In genomic region chr1:24353292-24353891, GRCh38 we compare ENCODE assay signal across 21 cellular contexts. TPM values are rescaled to one million over a fixed set of nuclear protein-coding genes. Genes with fewer than 3 reads are reported as not detected.
DNase-seq lines count a peak whose midpoint lies in the region; ATAC-seq, FAIRE-seq and TF ChIP-seq lines count a peak whose summit lies in the region.
"Had no signal": no experiment of that assay in that cellular context is flagged by ENCODE, and none has a peak within 500 bp of the region (broad histone marks: within the 10 kb centered on the region; RNA-seq: fewer than 3 reads in every experiment).

No MANE protein-coding gene starts in this region.

- BruUV-seq in IMR-90 (replicated peaks; lab: Mats Ljungman, UMichigan): no TSS peak

- CTCF ChIA-PET in IMR-90 (lab: Yijun Ruan, JAX) (no interaction called here), H1 (lab: Charles Lee; ENCODE audit: partially characterized antibody) (interaction anchor here (0.8 to 2.2 kb wide), 4 partner anchors 10 to 154 kb away, joined by 3 to 7 read pairs (median 4); no protein-coding TSS in a partner anchor)
- CTCF ChIA-PET in activated CD8-positive, alpha-beta memory T cell treated with anti-CD3 and anti-CD28 coated beads, Interleukin-2, amount 10 ng/mL, durations not matched to agents 7 days and 5 days (lab: Charles Lee): no interaction called here

- no peak overlapping the region for H2AFZ ChIP-seq in IMR-90 (replicated peaks; ENCODE audit: low read length, poor library complexity)
- no peak overlapping the region for H2AFZ ChIP-seq in H1 (ENCODE audit: low read length)
- H2AFZ ChIP-seq: GM23338 had no signal

- no peaks in the 10 kb centered on the region for H3K9me3 ChIP-seq in IMR-90 (ENCODE audit: control insufficient read depth, insufficient read depth, low read length)
- H3K9me3 ChIP-seq in H1 (ENCODE audit: insufficient read depth in 2 of 2, low read depth in 1 of 2, low read length in 1 of 2): no peaks in the 10 kb centered on the region
- H3K9me3 ChIP-seq: BE2C; BLaER1 treated with 17β-estradiol and CSF1 and Interleukin-3, amounts not matched to agents 10 nM and 100 nM; HAP-1 had no signal

- H4K91ac ChIP-seq in IMR-90 (ENCODE audit: insufficient read depth, low read depth, low read length) (no peak overlapping the region), H1 (replicated peaks; ENCODE audit: insufficient read length, low read length) (no peak overlapping the region)

- peaks cover 8% of the 10 kb centered on the region for H3K4me1 ChIP-seq in IMR-90 (ENCODE audit: control insufficient read depth, insufficient read depth, low read length)
- H3K4me1 ChIP-seq in H1 (replicated peaks in 1 of 4; ENCODE audit: control insufficient read depth in 3 of 4, insufficient read depth in 4 of 4, low read length in 3 of 4): no peaks in the 10 kb centered on the region
- H3K4me1 ChIP-seq: BE2C, HAP-1 had no signal

- no peak for TF ChIP-seq RAD21 in IMR-90 (IDR thresholded peaks at IDR 0.05; ENCODE audit: low read length)
- TF ChIP-seq RAD21 in H1 (IDR thresholded peaks at IDR 0.05 in 1 of 2, conservative IDR thresholded peaks at IDR 0.05 in 1 of 2; ENCODE audit: low read depth in 2 of 2, low read length in 2 of 2): no peak

- H2BK20ac ChIP-seq in IMR-90 (ENCODE audit: low read depth, low read length) (no peak overlapping the region), H1 (ENCODE audit: low read length) (no peak overlapping the region)

- 0 out of 2 replicates have a peak overlapping the region, but pooled peaks have one; percentile 27 for H2BK12ac ChIP-seq in H1 (ENCODE audit: low read depth, low read length)

- ATAC-seq in IMR-90 (ENCODE audit: low read depth): no peak
- ATAC-seq in activated CD8-positive, alpha-beta memory T cell treated with anti-CD3 and anti-CD28 coated beads, Interleukin-2, amount 10 ng/mL, durations not matched to agents 7 days and 5 days: no peak
- ATAC-seq: GM23338 had no signal

- H4K5ac ChIP-seq in IMR-90 (ENCODE audit: low read depth, low read length) (no peak overlapping the region), H1 (ENCODE audit: insufficient read length, low read depth, low read length) (no peak overlapping the region)

- peak; percentile 62 for FAIRE-seq in GM12891 (lab: Jason Lieb, UNC)
- no peak for FAIRE-seq in H1 (lab: Jason Lieb, UNC)
- FAIRE-seq: A204.1, D721Med, GM18507, H54 had no signal

- no peak overlapping the region for H2BK15ac ChIP-seq in IMR-90 (ENCODE audit: low read depth, low read length)
- H2BK15ac ChIP-seq in H1 (ENCODE audit: low read length): no peak overlapping the region

- H3K36me3 ChIP-seq in IMR-90 (ENCODE audit: control insufficient read depth, insufficient read depth, low read length) (peaks cover 2% of the 10 kb centered on the region; the same call in 1 of the 2 replicates), H1 (ENCODE audit: control insufficient read depth in 2 of 4, insufficient read depth in 4 of 4, low read length in 3 of 4) (peaks cover 0 to 2% (median 1%) of the 10 kb centered on the region in 4 experiments; a peak in 1 of 8 replicates), brain microvascular endothelial cell (replicated peaks) (no peaks in the 10 kb centered on the region)
- H3K36me3 ChIP-seq: BE2C; BLaER1 treated with 17β-estradiol and CSF1 and Interleukin-3, amounts not matched to agents 10 nM and 100 nM; HAP-1 had no signal

- no peak overlapping the region for H2AK9ac ChIP-seq in IMR-90 (replicated peaks; ENCODE audit: low read depth, low read length, poor library complexity)

- 100% methylated on average over 2 of the region's 4 CpGs; no CpG with 5 or more reads in 1 of the 2 experiments for whole genome bisulfite sequencing in IMR-90 (ENCODE audit: extremely low coverage in 2 of 2, insufficient read length in 1 of 2), 2 experiments
- WGBS in H1 (ENCODE audit: extremely low coverage in 1 of 2, insufficient coverage in 1 of 2, insufficient read length in 1 of 2, insufficient replicate concordance in 2 of 2, low coverage in 1 of 2, low lambda C conversion rate in 2 of 2, missing lambda C conversion rate in 1 of 2), 2 experiments: 89% methylated on average over 3 of the region's 4 CpGs; no CpG with 5 or more reads in 1 of the 2 experiments
- whole genome bisulfite sequencing in lower leg skin, 2 donors: 99% methylated on average over 4 of the region's 4 CpGs

- intact Hi-C loops in IMR-90 (cut with micrococcal nuclease) (no loop called here), lower leg skin (cut with DNase I; ENCODE audit: low total_unique reads) (no loop called here)

- H3K4me3 ChIP-seq in IMR-90 (ENCODE audit: insufficient read depth, low read depth, low read length) (no peak overlapping the region), H1 (ENCODE audit: extremely low read depth in 1 of 4, insufficient read depth in 2 of 4, low read depth in 3 of 4, low read length in 4 of 4) (no peak overlapping the region), lower leg skin (ENCODE audit: low read depth, poor library complexity, severe bottlenecking) (no peak overlapping the region), brain microvascular endothelial cell (ENCODE audit: low read depth, low read length) (no peak overlapping the region)
- H3K4me3 ChIP-seq: BLaER1 treated with 17β-estradiol and CSF1 and Interleukin-3, amounts not matched to agents 10 nM and 100 nM; GM23338; HAP-1 had no signal

- H3K36me3 Mint-ChIP-seq in activated CD8-positive, alpha-beta memory T cell treated with anti-CD3 and anti-CD28 coated beads, Interleukin-2, amount 10 ng/mL, durations not matched to agents 7 days and 5 days: no peaks in the 10 kb centered on the region

- H3K56ac ChIP-seq in IMR-90 (ENCODE audit: extremely low read depth, insufficient read depth, low read length) (no peak overlapping the region), H1 (replicated peaks; ENCODE audit: insufficient read length, low read depth, low read length) (no peak overlapping the region)

- no peak overlapping the region for H3K23ac ChIP-seq in IMR-90 (ENCODE audit: low read depth, low read length)
- H3K23ac ChIP-seq in H1 (ENCODE audit: insufficient read length): no peak overlapping the region

- TF ChIP-seq CTCF in IMR-90 (conservative IDR thresholded peaks at IDR 0.05; ENCODE audit: low read depth, low read length) (no peak), H1 (IDR thresholded peaks at IDR 0.05; ENCODE audit: control extremely low read depth in 1 of 3, insufficient read depth in 1 of 3, low read depth in 1 of 3, low read length in 3 of 3) (no peak), lower leg skin (IDR thresholded peaks at IDR 0.05) (no peak), brain microvascular endothelial cell (IDR thresholded peaks at IDR 0.05; ENCODE audit: low read depth, low read length, missing control alignments) (no peak)

- H4K20me1 ChIP-seq in IMR-90 (ENCODE audit: insufficient read depth, low read length): 0 out of 2 replicates have a peak, but pooled peaks cover 5% of the 10 kb centered on the region
- no peaks in the 10 kb centered on the region for H4K20me1 ChIP-seq in H1 (replicated peaks in 1 of 2; ENCODE audit: control insufficient read depth in 1 of 2, insufficient read depth in 2 of 2, low read length in 2 of 2)
- H4K20me1 ChIP-seq: BLaER1 treated with 17β-estradiol and CSF1 and Interleukin-3, amounts not matched to agents 10 nM and 100 nM had no signal

- POLR2A ChIA-PET in IMR-90 (lab: Charles Lee; ENCODE audit: unreplicated experiment): no interaction called here
- POLR2A ChIA-PET in H1 (lab: Charles Lee; ENCODE audit: partially characterized antibody): no interaction called here

- TF ChIP-seq POLR2A in GM12891 (IDR thresholded peaks at IDR 0.05; ENCODE audit: low read depth, low read length) (no peak), IMR-90 (IDR thresholded peaks at IDR 0.05; ENCODE audit: low read depth, low read length) (no peak), H1 (IDR thresholded peaks at IDR 0.05; ENCODE audit: control extremely low read depth in 1 of 2, low read depth in 2 of 2, low read length in 2 of 2) (no peak), lower leg skin (IDR thresholded peaks at IDR 0.05) (no peak)

- no peak overlapping the region for H3K4me3 Mint-ChIP-seq in activated CD8-positive, alpha-beta memory T cell treated with anti-CD3 and anti-CD28 coated beads, Interleukin-2, amount 10 ng/mL, durations not matched to agents 7 days and 5 days
- H3K4me3 Mint-ChIP-seq: CD14-positive monocyte; CD4-positive, alpha-beta T cell; CD8-positive, alpha-beta memory T cell; GM23338 had no signal

- no peak overlapping the region for H2BK5ac ChIP-seq in IMR-90 (ENCODE audit: low read depth, low read length, poor library complexity, severe bottlenecking)
- H2BK5ac ChIP-seq in H1 (ENCODE audit: low read depth, low read length): no peak overlapping the region

- H3K14ac ChIP-seq in IMR-90 (replicated peaks; ENCODE audit: low read depth, low read length) (no peak overlapping the region), H1 (ENCODE audit: insufficient read length) (no peak overlapping the region)

- H3K27me3 ChIP-seq in IMR-90 (ENCODE audit: control insufficient read depth, insufficient read depth, low read length): no peaks in the 10 kb centered on the region
- H3K27me3 ChIP-seq in H1 (replicated peaks in 1 of 4; ENCODE audit: control insufficient read depth in 3 of 4, extremely low read depth in 1 of 4, insufficient read depth in 3 of 4, low read length in 3 of 4): 0 out of 7 replicates have a peak, but pooled peaks cover 0 to 2% (median 0%) of the 10 kb centered on the region in 4 experiments
- no peaks in the 10 kb centered on the region for H3K27me3 ChIP-seq in brain microvascular endothelial cell (replicated peaks)
- H3K27me3 ChIP-seq: BE2C; BLaER1 treated with 17β-estradiol and CSF1 and Interleukin-3, amounts not matched to agents 10 nM and 100 nM had no signal

- H4K8ac ChIP-seq in IMR-90 (ENCODE audit: low read depth in 2 of 2, low read length in 2 of 2) (no peak overlapping the region), H1 (ENCODE audit: extremely low read depth, insufficient read depth, low read length) (no peak overlapping the region)

- no peak overlapping the region for H3K27ac Mint-ChIP-seq in activated CD8-positive, alpha-beta memory T cell treated with anti-CD3 and anti-CD28 coated beads, Interleukin-2, amount 10 ng/mL, durations not matched to agents 7 days and 5 days
- H3K27ac Mint-ChIP-seq: CD14-positive monocyte; CD4-positive, alpha-beta T cell; GM23338 had no signal

- peak overlapping the region; percentile 2; the same call in 1 of the 2 replicates for H2AK5ac ChIP-seq in IMR-90 (ENCODE audit: low read depth, low read length)
- H2AK5ac ChIP-seq in H1 (ENCODE audit: low read depth, low read length): no peak overlapping the region

- in situ Hi-C loops in IMR-90 (cut with MboI; ENCODE audit: low sequenced_read_pairs): no loop called here
- in situ Hi-C loops in brain microvascular endothelial cell (cut with HindIII; ENCODE audit: low pct_ligation_motif_present, low sequenced_read_pairs): no loop called here

- H3K79me1 ChIP-seq in IMR-90 (ENCODE audit: low read depth in 1 of 2, low read length in 2 of 2) (no peaks in the 10 kb centered on the region), H1 (ENCODE audit: low read depth, low read length) (no peaks in the 10 kb centered on the region)

- H3K23me2 ChIP-seq in H1 (ENCODE audit: low read depth, low read length): peaks cover 3% of the 10 kb centered on the region; the same call in 1 of the 2 replicates

- H3K79me2 ChIP-seq in H1 (ENCODE audit: control insufficient read depth in 1 of 2, insufficient read depth in 2 of 2, low read length in 2 of 2): no peaks in the 10 kb centered on the region

- H3K27ac ChIP-seq in IMR-90 (ENCODE audit: insufficient read depth, low read length) (no peak overlapping the region), H1 (ENCODE audit: low read depth, low read length) (no peak overlapping the region), brain microvascular endothelial cell (no peak overlapping the region)
- H3K27ac ChIP-seq: 22Rv1; BLaER1 treated with 17β-estradiol and CSF1 and Interleukin-3, amounts not matched to agents 10 nM and 100 nM had no signal

- no peak overlapping the region for H3K4ac ChIP-seq in IMR-90 (ENCODE audit: low read depth, low read length)
- H3K4ac ChIP-seq in H1 (replicated peaks; ENCODE audit: insufficient read length, low read depth, low read length): no peak overlapping the region

- no peaks in the 10 kb centered on the region for H3K9me3 Mint-ChIP-seq in activated CD8-positive, alpha-beta memory T cell treated with anti-CD3 and anti-CD28 coated beads, Interleukin-2, amount 10 ng/mL, durations not matched to agents 7 days and 5 days (ENCODE audit: low read depth)
- H3K9me3 Mint-ChIP-seq: CD4-positive, alpha-beta T cell; CD8-positive, alpha-beta memory T cell; GM23338 had no signal

- peaks cover 6% of the 10 kb centered on the region; the same call in 1 of the 2 replicates for H3K9me1 ChIP-seq in IMR-90 (ENCODE audit: insufficient read depth, low read length)

- no peak overlapping the region for H3K18ac ChIP-seq in IMR-90 (ENCODE audit: low read depth, low read length)
- no peak overlapping the region for H3K18ac ChIP-seq in H1 (ENCODE audit: extremely low read depth, low read length)

- TF ChIP-seq EP300 in H1 (IDR thresholded peaks at IDR 0.05; ENCODE audit: borderline replicate concordance in 1 of 2, low read depth in 2 of 2, low read length in 2 of 2): no peak

- peaks cover 34% of the 10 kb centered on the region for H3K4me1 Mint-ChIP-seq in activated CD8-positive, alpha-beta memory T cell treated with anti-CD3 and anti-CD28 coated beads, Interleukin-2, amount 10 ng/mL, durations not matched to agents 7 days and 5 days
- H3K4me1 Mint-ChIP-seq: CD14-positive monocyte had no signal

- dilution Hi-C loops in IMR-90 (cut with HindIII; ENCODE audit: low sequenced_read_pairs, unreplicated experiment): no loop called here

- H3K9ac ChIP-seq in IMR-90 (ENCODE audit: low read depth, low read length): no peak overlapping the region
- H3K9ac ChIP-seq in H1 (replicated peaks in 1 of 4; ENCODE audit: extremely low read depth in 1 of 4, low read depth in 3 of 4, low read length in 3 of 4): no peak overlapping the region
- H3K9ac ChIP-seq: BLaER1 treated with 17β-estradiol and CSF1 and Interleukin-3, amounts not matched to agents 10 nM and 100 nM had no signal

- DNase-seq in GM12891 (ENCODE audit: insufficient read length, low spot score) (no peak), IMR-90 (no peak), H1 (ENCODE audit: low read depth in 1 of 2, low spot score in 2 of 2) (no peak), lower leg skin (ENCODE audit: low spot score in 2 of 2) (no peak), brain microvascular endothelial cell (no peak)
- DNase-seq in activated CD8-positive, alpha-beta memory T cell treated with anti-CD3 and anti-CD28 coated beads, Interleukin-2, amount 10 ng/mL, durations not matched to agents 7 days and 5 days: no peak
- DNase-seq: BE2C; CD4-positive, alpha-beta T cell; CD8-positive, alpha-beta memory T cell; DMS 273 treated with DMSO at 0.1 percent for 48 hours; DMS79 treated with DMSO at 0.1 percent for 48 hours had no signal

- H2BK120ac ChIP-seq in IMR-90 (ENCODE audit: low read depth, low read length): no peak overlapping the region
- no peak overlapping the region for H2BK120ac ChIP-seq in H1 (replicated peaks; ENCODE audit: low read depth, low read length)

- no peak overlapping the region for H3K4me2 ChIP-seq in IMR-90 (ENCODE audit: low read depth, low read length)
- H3K4me2 ChIP-seq in H1 (ENCODE audit: insufficient read depth in 1 of 2, low read depth in 2 of 2, low read length in 2 of 2): no peak overlapping the region
- H3K4me2 ChIP-seq: GM23338 had no signal

- H3K27me3 Mint-ChIP-seq in activated CD8-positive, alpha-beta memory T cell treated with anti-CD3 and anti-CD28 coated beads, Interleukin-2, amount 10 ng/mL, durations not matched to agents 7 days and 5 days: no peaks in the 10 kb centered on the region
- H3K27me3 Mint-ChIP-seq: CD4-positive, alpha-beta T cell had no signal

RNA-seq across cellular contexts. Expression of gene GRHL3, which starts 34.2 kb away (rescaled TPM):
- 1.1 TPM for polyA plus RNA-seq in GM12891 (2012; ENCODE audit: low read depth, missing spikeins)
- total RNA-seq in IMR-90 (2012; rRNA removed): not detected in 2 replicates
- polyA plus RNA-seq in IMR-90 (2012; rRNA removed): not detected in 2 replicates
- polyA plus RNA-seq in IMR-90 (2012; cell fraction: cytosol; rRNA removed): 0.01 TPM in 1 of 2 replicates, not detected in the other
- polyA plus RNA-seq in IMR-90 (2012; cell fraction: nucleus; rRNA removed; ENCODE audit: low replicate concordance): not detected in 2 replicates
- total RNA-seq in H1 (2021; fragmentation: NEBNext Ultra II Directional; extraction: Animal tissue kit (Norgen Biotek cat#: 25700)): 1.1 and 1.8 TPM in 2 replicates
- polyA plus RNA-seq in H1 (2011; rRNA removed): 0.80 and 2.2 TPM in 2 replicates
- polyA plus RNA-seq in H1 (2011; cell fraction: cytosol; rRNA removed): 0.84 TPM
- polyA plus RNA-seq in H1 (2011; cell fraction: nucleus; rRNA removed): 1.7 TPM
- 1.3 to 1.5 TPM (median 1.3 TPM) in 4 replicates for polyA plus RNA-seq in H1 (2012, experiment 1 of 2)
- 0.84 TPM for polyA plus RNA-seq in H1 (2012, experiment 2 of 2)
- 0.53 TPM for polyA plus RNA-seq in H1 (2013, experiment 1 of 2)
- polyA plus RNA-seq in H1 (2013, experiment 2 of 2): 0.46 TPM
- polyA minus RNA-seq in H1 (2011; rRNA and poly(A)+ RNA removed): 0.90 and 1.7 TPM in 2 replicates
- 1.5 TPM for polyA minus RNA-seq in H1 (2011; cell fraction: cytosol; rRNA and poly(A)+ RNA removed)
- 2.0 TPM for polyA minus RNA-seq in H1 (2011; cell fraction: nucleus; rRNA and poly(A)+ RNA removed)
- under 1 TPM in 1 of 2 experiments, not detected in 1; 0.85 TPM for total RNA-seq in activated CD8-positive, alpha-beta memory T cell treated with anti-CD3 and anti-CD28 coated beads, Interleukin-2, amount 10 ng/mL, durations not matched to agents 7 days and 5 days
- total RNA-seq in lower leg skin: 100 to 1,000 TPM; 141 to 205 (median 171) TPM
- total RNA-seq: CD4-positive, alpha-beta T cell; Daoy had no signal
- polyA plus RNA-seq: CD14-positive monocyte; CD8-positive, alpha-beta memory T cell had no signal

Comparison
In these comparisons a context has a peak if more than half of its experiments do, and no peak if none do; other contexts are left out.
1. RNA of gene GRHL3, which starts 34.2 kb away (total RNA-seq): 141 to 205 TPM in lower leg skin; 1.1 to 1.8 TPM in H1, 0.85 TPM in activated CD8-positive, alpha-beta memory T cell treated with anti-CD3 and anti-CD28 coated beads, Interleukin-2, amount 10 ng/mL, durations not matched to agents 7 days and 5 days and not detected in IMR-90; every median in the first group is over 10 times any median in the second.